8 cellular contexts compared by ENCODE assay signal in genomic region chr2:206160124-206160806, GRCh38. TPM values are rescaled to one million over a fixed set of nuclear protein-coding genes. Genes with fewer than 3 reads are reported as not detected.
DNase-seq lines count a peak whose midpoint lies in the region; ATAC-seq and TF ChIP-seq lines count a peak whose summit lies in the region.

No MANE protein-coding gene starts in this region.

- H3K23ac ChIP-seq in trophoblast cell (ENCODE audit: low read length): no peak overlapping the region

- H3K79me1 ChIP-seq in trophoblast cell (ENCODE audit: low read length): peaks cover 14% of the 10 kb centered on the region

- peak; percentile 55 for ATAC-seq in GM21515 (IDR thresholded peaks at IDR 0.05; ENCODE audit: unreplicated experiment)

- H3K27ac ChIP-seq in HUES6 (ENCODE audit: low read depth, low read length) (peak overlapping the region; percentile 83), trophoblast cell (ENCODE audit: low read depth, low read length) (peak overlapping the region; percentile 86)

- H3K18ac ChIP-seq in trophoblast cell (ENCODE audit: low read length): peak overlapping the region; percentile 75

- H2AK5ac ChIP-seq in trophoblast cell (ENCODE audit: low read length): peak overlapping the region; percentile 63

- peak overlapping the region; percentile 92 for H3K4ac ChIP-seq in trophoblast cell (ENCODE audit: low read depth, low read length)

- H3K27ac Mint-ChIP-seq in activated T-cell treated with anti-CD3 and anti-CD28 coated beads, Interleukin-2, amount 50 U/mL, for 24 hours: peak overlapping the region; percentile 100

- H3K4me1 Mint-ChIP-seq in activated T-cell treated with anti-CD3 and anti-CD28 coated beads, Interleukin-2, amount 50 U/mL, for 24 hours (ENCODE audit: low read depth): peaks cover 49% of the 10 kb centered on the region

- DNase-seq in activated T-cell treated with anti-CD3 and anti-CD28 coated beads, Interleukin-2, amount 50 U/mL, for 24 hours: peak; percentile 37
- DNase-seq in germinal center (ENCODE audit: low spot score) (peak; percentile 72), trophoblast cell (peak; percentile 14 to 23), NCI-H1417 treated with DMSO at 0.1 percent for 48 hours (lab: John Stamatoyannopoulos, UW) (no peak), NCI-H2196 treated with DMSO at 0.1 percent for 48 hours (lab: John Stamatoyannopoulos, UW; ENCODE audit: unreplicated experiment) (no peak)

- H2AFZ ChIP-seq in trophoblast cell (ENCODE audit: insufficient read depth, low read length, poor library complexity): peak overlapping the region; percentile 92

- H3K4me1 ChIP-seq in HUES6 (ENCODE audit: control insufficient read depth, insufficient read depth, low read length) (peaks cover 8% of the 10 kb centered on the region), trophoblast cell (ENCODE audit: control insufficient read depth in 1 of 2, insufficient read depth in 2 of 2, low read length in 2 of 2) (peaks cover 2% of the 10 kb centered on the region in 2 experiments)

- H3K79me2 ChIP-seq in trophoblast cell (ENCODE audit: control insufficient read depth, insufficient read depth, low read length, poor library complexity): peaks cover 26% of the 10 kb centered on the region

- peak overlapping the region; percentile 94 for H3K4me2 ChIP-seq in trophoblast cell (ENCODE audit: low read length)

- no peaks in the 10 kb centered on the region for H3K9me3 Mint-ChIP-seq in activated T-cell treated with anti-CD3 and anti-CD28 coated beads, Interleukin-2, amount 50 U/mL, for 24 hours

- peak overlapping the region; percentile 95 for H4K8ac ChIP-seq in trophoblast cell (ENCODE audit: low read depth, low read length)

- H3K4me3 ChIP-seq in GM12875 (ENCODE audit: low read depth, low read length) (peak overlapping the region; percentile 59), HUES6 (ENCODE audit: low read depth, low read length) (peak overlapping the region; percentile 91), trophoblast cell (ENCODE audit: low read depth, low read length) (peak overlapping the region; percentile 88)

- H4K12ac ChIP-seq in trophoblast cell (ENCODE audit: low read depth, low read length): peak overlapping the region; percentile 92

- H3K9me3 ChIP-seq in HUES6 (ENCODE audit: control insufficient read depth, insufficient read depth, low read depth, low read length) (no peaks in the 10 kb centered on the region), trophoblast cell (ENCODE audit: insufficient read depth, low read depth, low read length) (no peaks in the 10 kb centered on the region)

- H3K9ac ChIP-seq in HUES6 (ENCODE audit: low read length) (peak overlapping the region; percentile 94), trophoblast cell (ENCODE audit: low read length) (peak overlapping the region; percentile 98)

- peaks cover 45% of the 10 kb centered on the region for H3K36me3 ChIP-seq in HUES6 (ENCODE audit: control insufficient read depth, insufficient read depth, low read length)
- peaks cover 19 to 26% of the 10 kb centered on the region in 2 experiments for H3K36me3 ChIP-seq in trophoblast cell (ENCODE audit: control insufficient read depth in 1 of 2, insufficient read depth in 2 of 2, low read length in 2 of 2)

- H3K36me3 Mint-ChIP-seq in activated T-cell treated with anti-CD3 and anti-CD28 coated beads, Interleukin-2, amount 50 U/mL, for 24 hours (ENCODE audit: low read depth): peaks cover 84% of the 10 kb centered on the region

- H3K14ac ChIP-seq in trophoblast cell (ENCODE audit: low read length): peak overlapping the region; percentile 89

- H2BK5ac ChIP-seq in trophoblast cell (ENCODE audit: low read depth, low read length, poor library complexity): peak overlapping the region; percentile 18

- WGBS in trophoblast cell (ENCODE audit: extremely low coverage, insufficient coverage, insufficient read length): no CpG with 5 or more reads among the region's 31 CpGs

- H2BK12ac ChIP-seq in trophoblast cell (ENCODE audit: low read length): no peak overlapping the region

- H3K4me3 Mint-ChIP-seq in activated T-cell treated with anti-CD3 and anti-CD28 coated beads, Interleukin-2, amount 50 U/mL, for 24 hours: peak overlapping the region; percentile 98

- TF ChIP-seq CTCF in GM12875 (IDR thresholded peaks at IDR 0.05; ENCODE audit: borderline replicate concordance, insufficient read depth, low read depth, low read length): no peak

- H3K27me3 Mint-ChIP-seq in activated T-cell treated with anti-CD3 and anti-CD28 coated beads, Interleukin-2, amount 50 U/mL, for 24 hours: no peaks in the 10 kb centered on the region

- H4K91ac ChIP-seq in trophoblast cell (ENCODE audit: low read depth, low read length): peak overlapping the region; percentile 88

- H2BK120ac ChIP-seq in trophoblast cell (ENCODE audit: insufficient read depth, low read length, poor library complexity): peak overlapping the region; percentile 52

- H3K27me3 ChIP-seq in HUES6 (ENCODE audit: control insufficient read depth, insufficient read depth, low read length) (no peaks in the 10 kb centered on the region), trophoblast cell (ENCODE audit: insufficient read depth, low read length) (no peaks in the 10 kb centered on the region)

RNA-seq across cellular contexts. Expression of gene EEF1B2, which starts 0.6 kb away (rescaled TPM):
- polyA plus RNA-seq in trophoblast cell (2013): 589 and 591 TPM in 2 replicates

RNA-seq across cellular contexts. Expression of gene NDUFS1, which starts 1.0 kb away (rescaled TPM):
- 34.5 and 34.8 TPM in 2 replicates for polyA plus RNA-seq in trophoblast cell (2013)

Comparison
In these comparisons a context has a peak if more than half of its experiments do, and no peak if none do; other contexts are left out.
1. DNase-seq: peak in activated T-cell treated with anti-CD3 and anti-CD28 coated beads, Interleukin-2, amount 50 U/mL, for 24 hours (single experiment), germinal center (single experiment) and trophoblast cell (2 of 2); none in NCI-H1417 treated with DMSO at 0.1 percent for 48 hours (single experiment) and NCI-H2196 treated with DMSO at 0.1 percent for 48 hours (single experiment).
2. Peak in every context shown above with its lines, with median percentiles within 50 percentile points of each other: H3K4me3 ChIP-seq.